In genomic region chr21:27677547-27677946, GRCh38 we compare ENCODE assay signal across 24 cellular contexts.
"Had no signal": no experiment of that assay in that cellular context is flagged by ENCODE, and none has a peak within 500 bp of the region (broad histone marks: within the 10 kb centered on the region; RNA-seq: fewer than 3 reads in every experiment).

No MANE protein-coding gene starts in this region.

- H3K4me3 ChIP-seq: colonic mucosa, lower lobe of right lung, ovary, right lobe of liver, smooth muscle cell, stomach, thyroid gland, vagina had no signal

- H3K36me3 ChIP-seq: colonic mucosa, lower lobe of right lung, ovary, right lobe of liver, stomach, thyroid gland, vagina had no signal

- H3K4me2 ChIP-seq: smooth muscle cell had no signal

- H3K27me3 ChIP-seq: colonic mucosa, ovary, right lobe of liver, stomach, thyroid gland, vagina had no signal

- ATAC-seq: esophagus mucosa; left ventricle myocardium superior; lower lobe of right lung; naive thymus-derived CD8-positive, alpha-beta T cell; right lobe of liver had no signal

- H3K4me1 ChIP-seq: colonic mucosa, lower lobe of right lung, right lobe of liver, stomach, thyroid gland, vagina had no signal

- DNase-seq: colonic mucosa; effector CD8-positive, alpha-beta T cell; endodermal cell; left ventricle myocardium superior; lower lobe of right lung; naive thymus-derived CD8-positive, alpha-beta T cell; nephron progenitor cell; nucleus accumbens; ovary; posterior cingulate gyrus; retina; right lobe of liver; stimulated activated CD4-positive, alpha-beta T cell treated with anti-CD3 and anti-CD28 coated beads, Interleukin-12 subunit alpha, Interleukin-12 subunit beta, amount 100 ng/mL, for 4 hours; stimulated activated CD4-positive, alpha-beta T cell treated with anti-CD3 and anti-CD28 coated beads, Interleukin-1b, Interleukin-23, amount 100 ng/mL, for 48 hours; stimulated activated CD4-positive, alpha-beta T cell treated with anti-CD3 and anti-CD28 coated beads, Interleukin-4, amount 100 ng/mL, for 1 hour; stimulated activated CD8-positive, alpha-beta memory T cell treated with anti-CD3 and anti-CD28 coated beads, Interleukin-4, amount 100 ng/mL, for 48 hours; stimulated activated naive CD4-positive, alpha-beta T cell treated with Interleukin-2 at 50 U/mL for 16 hours; stomach; thyroid gland; trophoblast cell had no signal

- H3K9me3 ChIP-seq: colonic mucosa, lower lobe of right lung, ovary, right lobe of liver, stomach, thyroid gland, vagina had no signal

- H3K27ac ChIP-seq: colonic mucosa, epithelial cell of prostate, lower lobe of right lung, ovary, right lobe of liver, stomach, thyroid gland, vagina had no signal
